ENCODE assay signal across 9 cellular contexts in genomic region chr11:119624102-119624615, GRCh38.
DNase-seq lines count a peak whose midpoint lies in the region; ATAC-seq and TF ChIP-seq lines count a peak whose summit lies in the region.
"Had no signal": no experiment of that assay in that cellular context is flagged by ENCODE, and none has a peak within 500 bp of the region (broad histone marks: within the 10 kb centered on the region; RNA-seq: fewer than 3 reads in every experiment).

No MANE protein-coding gene starts in this region.

- H3K36me3 Mint-ChIP-seq in activated naive CD8-positive, alpha-beta T cell treated with anti-CD3 and anti-CD28 coated beads, Interleukin-2, amount 50 U/mL, for 24 hours (ENCODE audit: low read depth): no peaks in the 10 kb centered on the region
- no peaks in the 10 kb centered on the region for H3K36me3 Mint-ChIP-seq in activated naive CD8-positive, alpha-beta T cell treated with anti-CD3 and anti-CD28 coated beads for 36 hours

- H3K27me3 ChIP-seq in esophagus muscularis mucosa: peaks cover 0 to 45% (median 0%) of the 10 kb centered on the region in 4 donors

- H3K4me3 ChIP-seq in NB4 (ENCODE audit: low read depth, low read length): no peak overlapping the region
- H3K4me3 ChIP-seq in esophagus muscularis mucosa: no peak overlapping the region

- DNase-seq in activated naive CD8-positive, alpha-beta T cell treated with anti-CD3 and anti-CD28 coated beads, Interleukin-2, amount 50 U/mL, for 24 hours: peak; percentile 2
- no peak for DNase-seq in activated naive CD8-positive, alpha-beta T cell treated with anti-CD3 and anti-CD28 coated beads for 36 hours
- DNase-seq in NB4 (ENCODE audit: low read depth) (peak; percentile 23), esophagus muscularis mucosa (ENCODE audit: extremely low spot score) (no peak), NCI-H1092 (lab: John Stamatoyannopoulos, UW) (no peak)
- DNase-seq in stimulated activated naive CD8-positive, alpha-beta T cell treated with anti-CD3 and anti-CD28 coated beads, Interleukin-15, Interleukin-2, amounts not matched to agents 100 U/mL and 50 U/mL, for 24 hours: peak; percentile 6
- no peak for DNase-seq in activated effector memory CD4-positive, alpha-beta T cell treated with Interleukin-2 at 50 U/mL for 16 hours
- DNase-seq: NCI-H2107 had no signal

- WGBS in esophagus muscularis mucosa: 51% methylated on average over 4 of the region's 9 CpGs

- H3K27ac Mint-ChIP-seq in activated naive CD8-positive, alpha-beta T cell treated with anti-CD3 and anti-CD28 coated beads, Interleukin-2, amount 50 U/mL, for 24 hours: no peak overlapping the region
- no peak overlapping the region for H3K27ac Mint-ChIP-seq in activated naive CD8-positive, alpha-beta T cell treated with anti-CD3 and anti-CD28 coated beads for 36 hours

- ATAC-seq in activated naive CD8-positive, alpha-beta T cell treated with anti-CD3 and anti-CD28 coated beads, Interleukin-2, amount 50 U/mL, for 24 hours: no peak
- no peak for ATAC-seq in stimulated activated naive CD8-positive, alpha-beta T cell treated with anti-CD3 and anti-CD28 coated beads, Interleukin-15, Interleukin-2, amounts not matched to agents 100 U/mL and 50 U/mL, for 24 hours
- no peak for ATAC-seq in GM18505 (IDR thresholded peaks at IDR 0.05; ENCODE audit: unreplicated experiment)

- no peak overlapping the region for H3K27ac ChIP-seq in esophagus muscularis mucosa (replicated peaks in 1 of 4)

- H3K27me3 Mint-ChIP-seq in activated naive CD8-positive, alpha-beta T cell treated with anti-CD3 and anti-CD28 coated beads, Interleukin-2, amount 50 U/mL, for 24 hours: peaks cover 10% of the 10 kb centered on the region
- peaks cover 16% of the 10 kb centered on the region for H3K27me3 Mint-ChIP-seq in activated naive CD8-positive, alpha-beta T cell treated with anti-CD3 and anti-CD28 coated beads for 36 hours

- peak; percentile 54 for TF ChIP-seq CTCF in NB4 (IDR thresholded peaks at IDR 0.05; ENCODE audit: low read depth, low read length)
- TF ChIP-seq CTCF in esophagus muscularis mucosa (IDR thresholded peaks at IDR 0.05): peak in 2 of 3 experiments; percentile 23 to 62

- no peak overlapping the region for H3K4me3 Mint-ChIP-seq in activated naive CD8-positive, alpha-beta T cell treated with anti-CD3 and anti-CD28 coated beads, Interleukin-2, amount 50 U/mL, for 24 hours
- no peak overlapping the region for H3K4me3 Mint-ChIP-seq in activated naive CD8-positive, alpha-beta T cell treated with anti-CD3 and anti-CD28 coated beads for 36 hours

- H3K36me3 ChIP-seq in esophagus muscularis mucosa: no peaks in the 10 kb centered on the region

- no peaks in the 10 kb centered on the region for H3K9me3 Mint-ChIP-seq in activated naive CD8-positive, alpha-beta T cell treated with anti-CD3 and anti-CD28 coated beads, Interleukin-2, amount 50 U/mL, for 24 hours
- H3K9me3 Mint-ChIP-seq in activated naive CD8-positive, alpha-beta T cell treated with anti-CD3 and anti-CD28 coated beads for 36 hours: no peaks in the 10 kb centered on the region

- no peak for TF ChIP-seq EP300 in esophagus muscularis mucosa (IDR thresholded peaks at IDR 0.05)

- H3K4me1 Mint-ChIP-seq in activated naive CD8-positive, alpha-beta T cell treated with anti-CD3 and anti-CD28 coated beads, Interleukin-2, amount 50 U/mL, for 24 hours: no peaks in the 10 kb centered on the region
- no peaks in the 10 kb centered on the region for H3K4me1 Mint-ChIP-seq in activated naive CD8-positive, alpha-beta T cell treated with anti-CD3 and anti-CD28 coated beads for 36 hours

- TF ChIP-seq POLR2A in NB4 (IDR thresholded peaks at IDR 0.05; ENCODE audit: extremely low read depth, insufficient read length) (no peak), esophagus muscularis mucosa (IDR thresholded peaks at IDR 0.05; ENCODE audit: low read depth) (no peak), GM18505 (IDR thresholded peaks at IDR 0.05; ENCODE audit: borderline replicate concordance, extremely low read depth, insufficient read depth, insufficient read length) (no peak)

- no peaks in the 10 kb centered on the region for H3K9me3 ChIP-seq in esophagus muscularis mucosa

- H3K4me1 ChIP-seq in esophagus muscularis mucosa: no peaks in the 10 kb centered on the region

- intact Hi-C loops in esophagus muscularis mucosa (cut with DNase I): no loop called here

Comparison
In these comparisons a context has a peak if more than half of its experiments do, and no peak if none do; other contexts are left out.
1. DNase-seq: peak in activated naive CD8-positive, alpha-beta T cell treated with anti-CD3 and anti-CD28 coated beads, Interleukin-2, amount 50 U/mL, for 24 hours (single experiment), NB4 (single experiment) and stimulated activated naive CD8-positive, alpha-beta T cell treated with anti-CD3 and anti-CD28 coated beads, Interleukin-15, Interleukin-2, amounts not matched to agents 100 U/mL and 50 U/mL, for 24 hours (single experiment); none in activated naive CD8-positive, alpha-beta T cell treated with anti-CD3 and anti-CD28 coated beads for 36 hours (single experiment), esophagus muscularis mucosa (single experiment), NCI-H1092 (single experiment) and activated effector memory CD4-positive, alpha-beta T cell treated with Interleukin-2 at 50 U/mL for 16 hours (single experiment).